ENCODE assay signal across 10 cellular contexts in the genomic region with DNA sequence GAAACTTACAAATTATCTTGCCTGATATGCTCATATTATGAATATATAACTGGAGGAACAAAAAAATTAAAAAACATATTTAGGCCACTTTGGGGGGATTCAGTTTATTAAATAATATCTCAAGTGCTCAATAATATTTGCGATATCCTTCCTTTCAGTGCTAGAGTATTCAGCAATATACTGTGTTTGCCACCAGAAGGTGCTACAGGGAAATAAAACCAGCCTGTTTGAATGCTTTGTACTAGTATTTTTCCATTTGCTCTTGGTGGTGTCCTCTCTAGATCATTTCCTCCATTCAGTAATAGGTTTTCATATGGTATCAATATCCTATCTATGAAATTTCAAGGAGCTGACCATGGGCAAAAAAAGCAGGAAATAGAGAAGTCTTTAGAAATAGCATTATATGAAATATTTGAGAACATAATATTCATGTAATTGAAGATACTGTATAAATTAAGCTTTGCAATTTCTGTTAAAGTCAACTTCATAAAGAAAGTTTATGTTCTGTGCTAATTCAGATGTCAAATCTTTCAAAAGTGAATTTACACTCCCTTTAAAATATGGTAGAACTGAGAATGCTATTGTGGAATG.
DNase-seq lines count a peak whose midpoint lies in the region; ATAC-seq and TF ChIP-seq lines count a peak whose summit lies in the region.
"Had no signal": no experiment of that assay in that cellular context is flagged by ENCODE, and none has a peak within 500 bp of the region (broad histone marks: within the 10 kb centered on the region; RNA-seq: fewer than 3 reads in every experiment).

No MANE protein-coding gene starts in this region.

- intact Hi-C loops in posterior vena cava (cut with DNase I): loop anchor here in 1 of 2 donors (5.0 kb wide), 1 partner anchor 203 kb away; no protein-coding TSS in a partner anchor

- no peaks in the 10 kb centered on the region for H3K9me3 ChIP-seq in lung (ENCODE audit: control insufficient read depth in 2 of 2, insufficient read depth in 1 of 2, low read length in 1 of 2)
- no peaks in the 10 kb centered on the region for H3K9me3 ChIP-seq in effector memory CD4-positive, alpha-beta T cell (ENCODE audit: control insufficient read depth, low read length)
- H3K9me3 ChIP-seq: neutrophil, SJCRH30 had no signal

- TF ChIP-seq CTCF in lung (IDR thresholded peaks at IDR 0.05; ENCODE audit: control extremely low read depth, extremely low read depth): peak; percentile 18

- H3K4me3 ChIP-seq in lung: no peak overlapping the region
- H3K4me3 ChIP-seq in effector memory CD4-positive, alpha-beta T cell (ENCODE audit: insufficient read depth, low read depth, low read length, poor library complexity, severe bottlenecking): no peak overlapping the region
- H3K4me3 ChIP-seq: SJCRH30 had no signal

- peak; percentile 16 for DNase-seq in GM04504 (ENCODE audit: low read depth)
- peak; percentile 63 for DNase-seq in NCI-H446 treated with DMSO at 0.1 percent for 48 hours (lab: John Stamatoyannopoulos, UW)
- DNase-seq in cerebellar cortex (ENCODE audit: low spot score): peak; percentile 19
- no peak for DNase-seq in lung (ENCODE audit: low spot score)
- no peak for DNase-seq in posterior vena cava (ENCODE audit: low spot score)
- DNase-seq in GM19238 (ENCODE audit: insufficient read length, low spot score): no peak
- DNase-seq in effector memory CD4-positive, alpha-beta T cell: no peak

- ATAC-seq in HG02973 (IDR thresholded peaks at IDR 0.05; ENCODE audit: unreplicated experiment): peak; percentile 84
- no peak for ATAC-seq in lung (ENCODE audit: insufficient read depth, low FRiP score)

- no peaks in the 10 kb centered on the region for H3K36me3 ChIP-seq in lung (ENCODE audit: control insufficient read depth in 2 of 2, insufficient read depth in 2 of 2, low read length in 2 of 2)
- no peaks in the 10 kb centered on the region for H3K36me3 ChIP-seq in effector memory CD4-positive, alpha-beta T cell (ENCODE audit: control insufficient read depth, insufficient read depth, low read length)
- H3K36me3 ChIP-seq: neutrophil, SJCRH30 had no signal

- 67 to 76% methylated on average over 1 of the region's 1 CpG for WGBS in lung, 2 donors

- H3K4me1 ChIP-seq in lung (ENCODE audit: control insufficient read depth in 2 of 2, insufficient read depth in 2 of 2, low read length in 2 of 2): no peaks in the 10 kb centered on the region
- no peaks in the 10 kb centered on the region for H3K4me1 ChIP-seq in effector memory CD4-positive, alpha-beta T cell (ENCODE audit: control insufficient read depth, insufficient read depth, low read length, poor library complexity, severe bottlenecking)

- H3K27ac ChIP-seq in lung (ENCODE audit: low read depth in 1 of 2, low read length in 1 of 2): no peak overlapping the region
- no peak overlapping the region for H3K27ac ChIP-seq in effector memory CD4-positive, alpha-beta T cell (ENCODE audit: insufficient read depth, low read length, poor library complexity, severe bottlenecking)
- H3K27ac ChIP-seq: neutrophil, SJCRH30 had no signal

- H3K27me3 ChIP-seq in lung (ENCODE audit: control insufficient read depth, insufficient read depth): no peaks in the 10 kb centered on the region
- H3K27me3 ChIP-seq in effector memory CD4-positive, alpha-beta T cell (replicated peaks; ENCODE audit: control insufficient read depth, insufficient read depth, low read length, poor library complexity, severe bottlenecking): no peaks in the 10 kb centered on the region
- H3K27me3 ChIP-seq: neutrophil, SJCRH30 had no signal

Comparison
In these comparisons a context has a peak if more than half of its experiments do, and no peak if none do; other contexts are left out.
1. DNase-seq: peak in GM04504 (single experiment), NCI-H446 treated with DMSO at 0.1 percent for 48 hours (single experiment) and cerebellar cortex (single experiment); none in lung (single experiment), posterior vena cava (single experiment), GM19238 (single experiment) and effector memory CD4-positive, alpha-beta T cell (0 of 3).